In genomic region chr15:31078461-31078860, GRCh38 we compare ENCODE assay signal across 20 cellular contexts. TPM values are rescaled to one million over a fixed set of nuclear protein-coding genes. Genes with fewer than 3 reads are reported as not detected.
A peak's percentile ranks its signal among the peaks of the same experiment; 100 is the strongest.
DNase-seq lines count a peak whose midpoint lies in the region; ATAC-seq and TF ChIP-seq lines count a peak whose summit lies in the region.
"Had no signal": no experiment of that assay in that cellular context is flagged by ENCODE, and none has a peak within 500 bp of the region (broad histone marks: within the 10 kb centered on the region; RNA-seq: fewer than 3 reads in every experiment).

No MANE protein-coding gene starts in this region.

- CTCF ChIA-PET in CD8-positive, alpha-beta T cell (lab: Charles Lee): interaction anchor here (1.1 kb wide), 1 partner anchor 9 kb away, joined by 3 read pairs; no protein-coding TSS in a partner anchor

- no peaks in the 10 kb centered on the region for H3K9me3 ChIP-seq in iPS-15b (ENCODE audit: control insufficient read depth, insufficient read depth, low read length)
- no peaks in the 10 kb centered on the region for H3K9me3 ChIP-seq in CD8-positive, alpha-beta T cell (ENCODE audit: low read length)
- H3K9me3 ChIP-seq: HAP-1, SJSA1 had no signal

- peak overlapping the region; percentile 1 for H3K4me3 ChIP-seq in iPS-15b (ENCODE audit: low read depth, low read length)
- H3K4me3 ChIP-seq in CD8-positive, alpha-beta T cell (ENCODE audit: low read depth, low read length): no peak overlapping the region
- H3K4me3 ChIP-seq: BLaER1 treated with 17β-estradiol and CSF1 and Interleukin-3, amounts not matched to agents 10 nM and 100 nM; HAP-1; SJSA1 had no signal

- peaks cover 8% of the 10 kb centered on the region for H3K4me1 Mint-ChIP-seq in stimulated activated effector memory CD8-positive, alpha-beta T cell treated with anti-CD3 and anti-CD28 coated beads, Interleukin-12 subunit alpha, Interleukin-12 subunit beta, amount 100 ng/mL, for 72 hours
- peaks cover 6% of the 10 kb centered on the region for H3K4me1 Mint-ChIP-seq in CD8-positive, alpha-beta T cell (ENCODE audit: low read depth)
- no peaks in the 10 kb centered on the region for H3K4me1 Mint-ChIP-seq in activated T-helper 2 cell treated with anti-CD3 and anti-CD28 coated beads, Interferon-gamma antibody, Interleukin-2, Interleukin-4, amounts not matched to agents 10 μg/mL and 5 μg/mL and 100 μg/mL, durations not matched to agents 14 hours and 24 hours and 36 hours (ENCODE audit: low read depth)

- H3K27ac Mint-ChIP-seq in stimulated activated effector memory CD8-positive, alpha-beta T cell treated with anti-CD3 and anti-CD28 coated beads, Interleukin-12 subunit alpha, Interleukin-12 subunit beta, amount 100 ng/mL, for 72 hours: no peak overlapping the region
- H3K27ac Mint-ChIP-seq in CD8-positive, alpha-beta T cell: no peak overlapping the region
- H3K27ac Mint-ChIP-seq in activated T-helper 2 cell treated with anti-CD3 and anti-CD28 coated beads, Interferon-gamma antibody, Interleukin-2, Interleukin-4, amounts not matched to agents 10 μg/mL and 5 μg/mL and 100 μg/mL, durations not matched to agents 14 hours and 24 hours and 36 hours: no peak overlapping the region
- H3K27ac Mint-ChIP-seq: CD4-positive, alpha-beta memory T cell had no signal

- no peak for TF ChIP-seq CTCF in CD8-positive, alpha-beta T cell (IDR thresholded peaks at IDR 0.05)

- no peaks in the 10 kb centered on the region for H3K9me3 Mint-ChIP-seq in stimulated activated effector memory CD8-positive, alpha-beta T cell treated with anti-CD3 and anti-CD28 coated beads, Interleukin-12 subunit alpha, Interleukin-12 subunit beta, amount 100 ng/mL, for 72 hours
- peaks cover 3% of the 10 kb centered on the region for H3K9me3 Mint-ChIP-seq in CD8-positive, alpha-beta T cell
- H3K9me3 Mint-ChIP-seq in activated T-helper 2 cell treated with anti-CD3 and anti-CD28 coated beads, Interferon-gamma antibody, Interleukin-2, Interleukin-4, amounts not matched to agents 10 μg/mL and 5 μg/mL and 100 μg/mL, durations not matched to agents 14 hours and 24 hours and 36 hours: no peaks in the 10 kb centered on the region

- H3K4me3 Mint-ChIP-seq in stimulated activated effector memory CD8-positive, alpha-beta T cell treated with anti-CD3 and anti-CD28 coated beads, Interleukin-12 subunit alpha, Interleukin-12 subunit beta, amount 100 ng/mL, for 72 hours: no peak overlapping the region
- no peak overlapping the region for H3K4me3 Mint-ChIP-seq in CD8-positive, alpha-beta T cell
- no peak overlapping the region for H3K4me3 Mint-ChIP-seq in activated T-helper 2 cell treated with anti-CD3 and anti-CD28 coated beads, Interferon-gamma antibody, Interleukin-2, Interleukin-4, amounts not matched to agents 10 μg/mL and 5 μg/mL and 100 μg/mL, durations not matched to agents 14 hours and 24 hours and 36 hours (ENCODE audit: low read depth)
- H3K4me3 Mint-ChIP-seq: CD4-positive, alpha-beta memory T cell had no signal

- ATAC-seq in stimulated activated effector memory CD8-positive, alpha-beta T cell treated with anti-CD3 and anti-CD28 coated beads, Interleukin-12 subunit alpha, Interleukin-12 subunit beta, amount 100 ng/mL, for 72 hours: no peak
- no peak for ATAC-seq in CD8-positive, alpha-beta T cell
- ATAC-seq: Right ventricle myocardium inferior had no signal

- POLR2A ChIA-PET in CD8-positive, alpha-beta T cell (lab: Charles Lee): no interaction called here

- DNase-seq in NCI-H82 (lab: John Stamatoyannopoulos, UW): peak; percentile 59
- no peak for DNase-seq in NCI-H82 treated with DMSO at 0.1 percent for 48 hours (lab: John Stamatoyannopoulos, UW; ENCODE audit: unreplicated experiment)
- DNase-seq in NCI-H524 (lab: John Stamatoyannopoulos, UW): peak; percentile 82 to 88
- DNase-seq in stimulated activated effector memory CD8-positive, alpha-beta T cell treated with anti-CD3 and anti-CD28 coated beads, Interleukin-12 subunit alpha, Interleukin-12 subunit beta, amount 100 ng/mL, for 72 hours (ENCODE audit: low spot score in 2 of 2): no peak
- DNase-seq in CD8-positive, alpha-beta T cell: no peak
- DNase-seq in activated T-helper 2 cell treated with anti-CD3 and anti-CD28 coated beads, Interferon-gamma antibody, Interleukin-2, Interleukin-4, amounts not matched to agents 10 μg/mL and 5 μg/mL and 100 μg/mL, durations not matched to agents 14 hours and 24 hours and 36 hours (ENCODE audit: low spot score): no peak
- DNase-seq in activated CD4-positive, alpha-beta T cell treated with anti-CD3 and anti-CD28 coated beads, Interleukin-2, amount 50 U/mL, for 48 hours: no peak
- DNase-seq: CD4-positive, alpha-beta memory T cell; IMR-90; NCI-H187; NCI-H2227 treated with DMSO at 0.1 percent for 48 hours; NCI-H510A; T-helper 1 cell had no signal

- H3K36me3 ChIP-seq in iPS-15b (ENCODE audit: control insufficient read depth, insufficient read depth, low read length): no peaks in the 10 kb centered on the region
- H3K36me3 ChIP-seq in CD8-positive, alpha-beta T cell (ENCODE audit: insufficient read depth, low read length): no peaks in the 10 kb centered on the region
- H3K36me3 ChIP-seq: BLaER1 treated with 17β-estradiol and CSF1 and Interleukin-3, amounts not matched to agents 10 nM and 100 nM; HAP-1; SJSA1 had no signal

- H3K4me1 ChIP-seq in iPS-15b (ENCODE audit: control insufficient read depth, insufficient read depth, low read length): peaks cover 50% of the 10 kb centered on the region
- H3K4me1 ChIP-seq in CD8-positive, alpha-beta T cell (ENCODE audit: insufficient read depth, low read length): no peaks in the 10 kb centered on the region

- no peaks in the 10 kb centered on the region for H3K36me3 Mint-ChIP-seq in stimulated activated effector memory CD8-positive, alpha-beta T cell treated with anti-CD3 and anti-CD28 coated beads, Interleukin-12 subunit alpha, Interleukin-12 subunit beta, amount 100 ng/mL, for 72 hours
- no peaks in the 10 kb centered on the region for H3K36me3 Mint-ChIP-seq in CD8-positive, alpha-beta T cell
- no peaks in the 10 kb centered on the region for H3K36me3 Mint-ChIP-seq in activated T-helper 2 cell treated with anti-CD3 and anti-CD28 coated beads, Interferon-gamma antibody, Interleukin-2, Interleukin-4, amounts not matched to agents 10 μg/mL and 5 μg/mL and 100 μg/mL, durations not matched to agents 14 hours and 24 hours and 36 hours (ENCODE audit: low read depth)
- H3K36me3 Mint-ChIP-seq: CD4-positive, alpha-beta memory T cell had no signal

- H3K9ac ChIP-seq in iPS-15b (ENCODE audit: low read depth, low read length): no peak overlapping the region
- H3K9ac ChIP-seq: BLaER1 treated with 17β-estradiol and CSF1 and Interleukin-3, amounts not matched to agents 10 nM and 100 nM had no signal

- H3K27ac ChIP-seq in CD8-positive, alpha-beta T cell (ENCODE audit: low read depth, low read length): no peak overlapping the region
- H3K27ac ChIP-seq: 22Rv1; BLaER1 treated with 17β-estradiol and CSF1 and Interleukin-3, amounts not matched to agents 10 nM and 100 nM; SJSA1 had no signal

- no peaks in the 10 kb centered on the region for H3K27me3 ChIP-seq in iPS-15b (ENCODE audit: control insufficient read depth, insufficient read depth, low read length)
- H3K27me3 ChIP-seq in CD8-positive, alpha-beta T cell (ENCODE audit: insufficient read depth, low read length): no peaks in the 10 kb centered on the region
- H3K27me3 ChIP-seq: BLaER1 treated with 17β-estradiol and CSF1 and Interleukin-3, amounts not matched to agents 10 nM and 100 nM; SJSA1 had no signal

- peaks cover 16% of the 10 kb centered on the region for H3K27me3 Mint-ChIP-seq in CD8-positive, alpha-beta T cell (ENCODE audit: low read depth)
- peaks cover 37% of the 10 kb centered on the region for H3K27me3 Mint-ChIP-seq in activated T-helper 2 cell treated with anti-CD3 and anti-CD28 coated beads, Interferon-gamma antibody, Interleukin-2, Interleukin-4, amounts not matched to agents 10 μg/mL and 5 μg/mL and 100 μg/mL, durations not matched to agents 14 hours and 24 hours and 36 hours (ENCODE audit: low read depth)

- intact Hi-C loops in CD8-positive, alpha-beta T cell (cut with DNase I, micrococcal nuclease): no loop called here
- intact Hi-C loops in activated T-helper 2 cell treated with anti-CD3 and anti-CD28 coated beads, Interferon-gamma antibody, Interleukin-2, Interleukin-4, amounts not matched to agents 10 μg/mL and 5 μg/mL and 100 μg/mL, durations not matched to agents 14 hours and 24 hours and 36 hours (cut with micrococcal nuclease): no loop called here

RNA-seq across cellular contexts. Expression of gene TRPM1, which starts 23.1 kb away (rescaled TPM):
- not detected for total RNA-seq in CD8-positive, alpha-beta T cell
- total RNA-seq in activated T-helper 2 cell treated with anti-CD3 and anti-CD28 coated beads, Interferon-gamma antibody, Interleukin-2, Interleukin-4, amounts not matched to agents 10 μg/mL and 5 μg/mL and 100 μg/mL, durations not matched to agents 14 hours and 24 hours and 36 hours: not detected in 2 replicates
- total RNA-seq: CD4-positive, alpha-beta memory T cell; HT-29; IMR-90; Right ventricle myocardium inferior had no signal

Comparison
In these comparisons a context has a peak if more than half of its experiments do, and no peak if none do; other contexts are left out.
1. DNase-seq: peak in NCI-H82 (single experiment) and NCI-H524 (2 of 2); none in NCI-H82 treated with DMSO at 0.1 percent for 48 hours (single experiment), stimulated activated effector memory CD8-positive, alpha-beta T cell treated with anti-CD3 and anti-CD28 coated beads, Interleukin-12 subunit alpha, Interleukin-12 subunit beta, amount 100 ng/mL, for 72 hours (0 of 2), CD8-positive, alpha-beta T cell (0 of 7), activated T-helper 2 cell treated with anti-CD3 and anti-CD28 coated beads, Interferon-gamma antibody, Interleukin-2, Interleukin-4, amounts not matched to agents 10 μg/mL and 5 μg/mL and 100 μg/mL, durations not matched to agents 14 hours and 24 hours and 36 hours (single experiment) and activated CD4-positive, alpha-beta T cell treated with anti-CD3 and anti-CD28 coated beads, Interleukin-2, amount 50 U/mL, for 48 hours (0 of 2).